ENCODE assay signal across 10 cellular contexts in genomic region chr10:22690614-22691431, GRCh38. TPM values are rescaled to one million over a fixed set of nuclear protein-coding genes. Genes with fewer than 3 reads are reported as not detected.
DNase-seq lines count a peak whose midpoint lies in the region; ATAC-seq and TF ChIP-seq lines count a peak whose summit lies in the region.
"Had no signal": no experiment of that assay in that cellular context is flagged by ENCODE, and none has a peak within 500 bp of the region (broad histone marks: within the 10 kb centered on the region; RNA-seq: fewer than 3 reads in every experiment).

No MANE protein-coding gene starts in this region.

- intact Hi-C loops in PC-9 (cut with micrococcal nuclease; ENCODE audit: unreplicated experiment) (no loop called here), A673 (cut with micrococcal nuclease; ENCODE audit: unreplicated experiment) (no loop called here), gastrocnemius medialis (cut with DNase I; ENCODE audit: low total_unique reads) (no loop called here)

- DNase-seq in CD4-positive, CD25-positive, alpha-beta regulatory T cell: no peak
- DNase-seq in PC-9 (peak in 1 of 2 experiments; percentile 82), Ammon's horn (ENCODE audit: low spot score) (no peak), NCI-H82 (lab: John Stamatoyannopoulos, UW) (no peak), A673 (ENCODE audit: low spot score) (no peak), gastrocnemius medialis (no peak)
- DNase-seq: dermis blood vessel endothelial cell, NCI-H1436 had no signal

- no peaks in the 10 kb centered on the region for H3K9me3 ChIP-seq in CD4-positive, CD25-positive, alpha-beta regulatory T cell (ENCODE audit: control insufficient read depth in 2 of 2, low read length in 2 of 2)
- H3K9me3 ChIP-seq in PC-9 (ENCODE audit: insufficient read depth, low read depth): no peaks in the 10 kb centered on the region
- H3K9me3 ChIP-seq in gastroesophageal sphincter: no peaks in the 10 kb centered on the region
- H3K9me3 ChIP-seq in A673 (ENCODE audit: low read depth, low read length, poor library complexity, severe bottlenecking): no peaks in the 10 kb centered on the region
- no peaks in the 10 kb centered on the region for H3K9me3 ChIP-seq in gastrocnemius medialis

- BruUV-seq in PC-9 (replicated peaks; lab: Mats Ljungman, UMichigan) (no TSS peak), A673 (replicated peaks; lab: Mats Ljungman, UMichigan) (no TSS peak)

- no peaks in the 10 kb centered on the region for H3K27me3 ChIP-seq in CD4-positive, CD25-positive, alpha-beta regulatory T cell (ENCODE audit: control insufficient read depth, insufficient read depth, low read length)
- H3K27me3 ChIP-seq in PC-9 (ENCODE audit: insufficient read depth, low read depth): no peaks in the 10 kb centered on the region
- H3K27me3 ChIP-seq in gastroesophageal sphincter: no peaks in the 10 kb centered on the region
- H3K27me3 ChIP-seq in A673 (replicated peaks; ENCODE audit: insufficient read depth, low read depth, low read length, poor library complexity): no peaks in the 10 kb centered on the region
- no peaks in the 10 kb centered on the region for H3K27me3 ChIP-seq in gastrocnemius medialis

- peaks cover 3% of the 10 kb centered on the region for H3K36me3 Mint-ChIP-seq in CD4-positive, CD25-positive, alpha-beta regulatory T cell

- POLR2A ChIA-PET in PC-9 (lab: Charles Lee; ENCODE audit: unreplicated experiment) (no interaction called here), A673 (lab: Charles Lee; ENCODE audit: low non-redundant PET) (no interaction called here)

- peaks cover 83% of the 10 kb centered on the region for H3K4me1 ChIP-seq in CD4-positive, CD25-positive, alpha-beta regulatory T cell (ENCODE audit: control insufficient read depth, insufficient read depth, low read length, poor library complexity, severe bottlenecking)
- H3K4me1 ChIP-seq in PC-9 (replicated peaks; ENCODE audit: insufficient read depth) (peaks cover 38% of the 10 kb centered on the region), gastroesophageal sphincter (peaks cover 7 to 45% (median 10%) of the 10 kb centered on the region in 3 donors), A673 (ENCODE audit: insufficient read depth, low read length, poor library complexity, severe bottlenecking) (no peaks in the 10 kb centered on the region), gastrocnemius medialis (no peaks in the 10 kb centered on the region)

- in situ Hi-C loops in gastrocnemius medialis (cut with MboI; ENCODE audit: low sequenced_read_pairs in 4 of 4): no loop called here

- H2AFZ ChIP-seq in PC-9: no peak overlapping the region

- 77 to 82% methylated on average over 4 to 8 of the region's 9 CpGs for WGBS in gastroesophageal sphincter (ENCODE audit: low coverage in 1 of 2), 2 donors

- peak overlapping the region; percentile 57 for H3K27ac ChIP-seq in CD4-positive, CD25-positive, alpha-beta regulatory T cell (ENCODE audit: insufficient read depth, low read length, poor library complexity, severe bottlenecking)
- H3K27ac ChIP-seq in PC-9 (peak overlapping the region; percentile 57), gastroesophageal sphincter (no peak overlapping the region), A673 (ENCODE audit: low read depth, low read length, poor library complexity, severe bottlenecking) (no peak overlapping the region), gastrocnemius medialis (no peak overlapping the region)

- H4K20me1 ChIP-seq in PC-9 (ENCODE audit: insufficient read depth): no peaks in the 10 kb centered on the region

- H3F3A ChIP-seq in PC-9 (ENCODE audit: insufficient read depth, low read depth): peaks cover 14% of the 10 kb centered on the region; the same call in 1 of the 2 replicates

- peaks cover 38% of the 10 kb centered on the region for H3K79me2 ChIP-seq in PC-9 (ENCODE audit: low read depth)

- peak overlapping the region; percentile 82 to 95 (median 94) for H3K27ac Mint-ChIP-seq in CD4-positive, CD25-positive, alpha-beta regulatory T cell

- no peak for TF ChIP-seq CTCF in PC-9 (conservative IDR thresholded peaks at IDR 0.05)
- no peak for TF ChIP-seq CTCF in gastroesophageal sphincter (IDR thresholded peaks at IDR 0.05)
- TF ChIP-seq CTCF in A673 (conservative IDR thresholded peaks at IDR 0.05; ENCODE audit: low read depth, low read length): no peak
- TF ChIP-seq CTCF in gastrocnemius medialis (IDR thresholded peaks at IDR 0.05 in 4 of 5, conservative IDR thresholded peaks at IDR 0.05 in 1 of 5): no peak

- peak overlapping the region; percentile 12 to 59 (median 22) for H3K4me3 Mint-ChIP-seq in CD4-positive, CD25-positive, alpha-beta regulatory T cell

- H3K9me2 ChIP-seq in PC-9 (ENCODE audit: insufficient read depth): no peaks in the 10 kb centered on the region

- no peak for ATAC-seq in CD4-positive, CD25-positive, alpha-beta regulatory T cell (ENCODE audit: low read depth in 2 of 2)
- peak; percentile 34 for ATAC-seq in GM21786 (IDR thresholded peaks at IDR 0.05; ENCODE audit: unreplicated experiment)
- peak; percentile 39 for ATAC-seq in gastroesophageal sphincter
- no peak for ATAC-seq in gastrocnemius medialis

- H3K27me3 Mint-ChIP-seq in CD4-positive, CD25-positive, alpha-beta regulatory T cell: no peaks in the 10 kb centered on the region

- H3K4me2 ChIP-seq in PC-9: peak overlapping the region; percentile 71

- H3K4me1 Mint-ChIP-seq in CD4-positive, CD25-positive, alpha-beta regulatory T cell: peaks cover 60 to 99% (median 83%) of the 10 kb centered on the region in 4 donors

- TF ChIP-seq POLR2A in gastroesophageal sphincter (IDR thresholded peaks at IDR 0.05) (no peak), gastrocnemius medialis (IDR thresholded peaks at IDR 0.05) (no peak)

- no peak for TF ChIP-seq EP300 in gastroesophageal sphincter (IDR thresholded peaks at IDR 0.05)

- CTCF ChIA-PET in PC-9 (lab: Charles Lee) (interaction anchor here (1.0 kb wide), 1 partner anchor 61 kb away, joined by 4 read pairs; no protein-coding TSS in a partner anchor), A673 (lab: Charles Lee) (no interaction called here)

- no peaks in the 10 kb centered on the region for H3K36me3 ChIP-seq in CD4-positive, CD25-positive, alpha-beta regulatory T cell (ENCODE audit: control insufficient read depth, insufficient read depth, low read length)
- H3K36me3 ChIP-seq in PC-9 (ENCODE audit: low read depth) (no peaks in the 10 kb centered on the region), gastroesophageal sphincter (no peaks in the 10 kb centered on the region), A673 (ENCODE audit: insufficient read depth, low read length, poor library complexity, severe bottlenecking) (no peaks in the 10 kb centered on the region), gastrocnemius medialis (no peaks in the 10 kb centered on the region)

- H3K9me3 Mint-ChIP-seq in CD4-positive, CD25-positive, alpha-beta regulatory T cell: no peaks in the 10 kb centered on the region

- H3K4me3 ChIP-seq in CD4-positive, CD25-positive, alpha-beta regulatory T cell (ENCODE audit: low read depth, low read length): peak overlapping the region; percentile 51
- H3K4me3 ChIP-seq in PC-9: peak overlapping the region; percentile 39; the same call in 1 of the 2 replicates
- no peak overlapping the region for H3K4me3 ChIP-seq in gastroesophageal sphincter
- H3K4me3 ChIP-seq in A673 (ENCODE audit: low read depth, low read length, poor library complexity, severe bottlenecking): no peak overlapping the region
- H3K4me3 ChIP-seq in gastrocnemius medialis: no peak overlapping the region

RNA-seq across cellular contexts. Expression of gene PIP4K2A, which starts 23.6 kb away (rescaled TPM):
- total RNA-seq in CD4-positive, CD25-positive, alpha-beta regulatory T cell: 156 TPM
- polyA plus RNA-seq in CD4-positive, CD25-positive, alpha-beta regulatory T cell: 10 to 100 TPM; 41.3 to 68.8 (median 49.1) TPM
- total RNA-seq in PC-9 (2021) (16.1 and 21.4 TPM in 2 replicates), gastroesophageal sphincter (10 to 100 TPM; 30.4 to 57.2 (median 51.3) TPM), A673 (2021) (18.3 and 19.8 TPM in 2 replicates), gastrocnemius medialis (1 to 10 TPM; 3.9 to 7.5 (median 4.7) TPM)

Comparison
In these comparisons a context has a peak if more than half of its experiments do, and no peak if none do; other contexts are left out.
1. ATAC-seq: peak in GM21786 (single experiment) and gastroesophageal sphincter (single experiment); none in CD4-positive, CD25-positive, alpha-beta regulatory T cell (0 of 2) and gastrocnemius medialis (0 of 2).
2. H3K27ac ChIP-seq: peak in CD4-positive, CD25-positive, alpha-beta regulatory T cell (single experiment) and PC-9 (single experiment); none in gastroesophageal sphincter (0 of 4), A673 (single experiment) and gastrocnemius medialis (0 of 4).
3. H3K4me3 ChIP-seq: peak in CD4-positive, CD25-positive, alpha-beta regulatory T cell (single experiment) and PC-9 (single experiment); none in gastroesophageal sphincter (0 of 2), A673 (single experiment) and gastrocnemius medialis (0 of 4).